In the genomic region with DNA sequence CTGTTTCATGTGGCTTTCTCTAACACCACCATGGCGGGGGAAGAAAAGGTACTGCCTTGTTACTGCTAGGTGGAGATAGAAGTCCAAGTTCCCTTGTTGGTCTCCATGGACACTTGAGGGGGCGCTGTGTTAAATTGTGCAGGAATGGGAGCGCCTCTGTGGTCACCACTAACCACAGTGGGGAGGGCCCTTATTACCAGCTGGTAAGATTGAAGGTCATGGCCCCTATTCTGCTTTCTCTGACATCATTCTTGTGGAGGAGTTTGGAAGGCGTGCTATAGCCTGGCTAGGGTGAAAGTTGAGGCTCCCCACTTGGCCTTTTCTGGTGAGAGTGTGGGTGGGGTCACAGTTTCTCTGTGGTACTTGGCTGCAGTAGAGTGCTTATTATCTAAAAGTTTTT, we compare ENCODE assay signal across 1 cellular context.
TF ChIP-seq lines count a peak whose summit lies in the region.

No MANE protein-coding gene starts in this region.

TF ChIP-seq in GM12878, 131 proteins besides CTCF, POLR2A, EP300 and RAD21 (continued from another document):
- TF ChIP-seq, protein P1, sequence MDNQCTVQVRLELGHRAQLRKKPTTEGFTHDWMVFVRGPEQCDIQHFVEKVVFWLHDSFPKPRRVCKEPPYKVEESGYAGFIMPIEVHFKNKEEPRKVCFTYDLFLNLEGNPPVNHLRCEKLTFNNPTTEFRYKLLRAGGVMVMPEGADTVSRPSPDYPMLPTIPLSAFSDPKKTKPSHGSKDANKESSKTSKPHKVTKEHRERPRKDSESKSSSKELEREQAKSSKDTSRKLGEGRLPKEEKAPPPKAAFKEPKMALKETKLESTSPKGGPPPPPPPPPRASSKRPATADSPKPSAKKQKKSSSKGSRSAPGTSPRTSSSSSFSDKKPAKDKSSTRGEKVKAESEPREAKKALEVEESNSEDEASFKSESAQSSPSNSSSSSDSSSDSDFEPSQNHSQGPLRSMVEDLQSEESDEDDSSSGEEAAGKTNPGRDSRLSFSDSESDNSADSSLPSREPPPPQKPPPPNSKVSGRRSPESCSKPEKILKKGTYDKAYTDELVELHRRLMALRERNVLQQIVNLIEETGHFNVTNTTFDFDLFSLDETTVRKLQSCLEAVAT (IDR thresholded peaks at IDR 0.05) = 0 out of 2 replicates have a peak, but pooled peaks have one; percentile 41
- no peak for TF ChIP-seq EED (IDR thresholded peaks at IDR 0.05; ENCODE audit: low read depth)
- TF ChIP-seq SMARCA5 (IDR thresholded peaks at IDR 0.05) = no peak
- TF ChIP-seq CREB1 (IDR thresholded peaks at IDR 0.05; ENCODE audit: low read depth) = peak; percentile 47; the same call in 1 of the 2 replicates
- peak; percentile 31 to 37; a peak in 2 of 4 replicates for TF ChIP-seq IKZF2 (IDR thresholded peaks at IDR 0.05)
- TF ChIP-seq BCL11A (IDR thresholded peaks at IDR 0.05; ENCODE audit: low read depth, low read length) = 0 out of 2 replicates have a peak, but pooled peaks have one; percentile 17
- no peak for TF ChIP-seq NFIC (IDR thresholded peaks at IDR 0.05; ENCODE audit: low read depth, low read length)
- no peak for TF ChIP-seq TARDBP (IDR thresholded peaks at IDR 0.05; ENCODE audit: borderline replicate concordance)
- peak in 1 of 2 experiments; percentile 30; a peak in 1 of 4 replicates for TF ChIP-seq BHLHE40 (IDR thresholded peaks at IDR 0.05; ENCODE audit: borderline replicate concordance in 1 of 2, low read depth in 2 of 2, low read length in 1 of 2)
- peak; percentile 92 for TF ChIP-seq NR2F1 (conservative IDR thresholded peaks at IDR 0.05)
- 0 out of 2 replicates have a peak, but pooled peaks have one; percentile 6 for TF ChIP-seq PAX5 (IDR thresholded peaks at IDR 0.05; ENCODE audit: borderline replicate concordance, low read depth, low read length)
- no peak for TF ChIP-seq ZSCAN29 (IDR thresholded peaks at IDR 0.05)
